ENCODE assay signal across 16 cellular contexts in genomic region chr1:109782927-109783326, GRCh38. TPM values are rescaled to one million over a fixed set of nuclear protein-coding genes. Genes with fewer than 3 reads are reported as not detected.
DNase-seq lines count a peak whose midpoint lies in the region; ATAC-seq and TF ChIP-seq lines count a peak whose summit lies in the region.
"Had no signal": no experiment of that assay in that cellular context is flagged by ENCODE, and none has a peak within 500 bp of the region (broad histone marks: within the 10 kb centered on the region; RNA-seq: fewer than 3 reads in every experiment).

No MANE protein-coding gene starts in this region.

- H3K27me3 Mint-ChIP-seq in nephron progenitor cell (ENCODE audit: low read depth, poor library complexity): peaks cover 13% of the 10 kb centered on the region
- no peaks in the 10 kb centered on the region for H3K27me3 Mint-ChIP-seq in T-cell
- H3K27me3 Mint-ChIP-seq: naive thymus-derived CD4-positive, alpha-beta T cell had no signal

- H3K4me3 ChIP-seq in colonic mucosa (no peak overlapping the region), tibial nerve (no peak overlapping the region)
- H3K4me3 ChIP-seq: BLaER1 treated with 17β-estradiol and CSF1 and Interleukin-3, amounts not matched to agents 10 nM and 100 nM had no signal

- no peak for TF ChIP-seq EP300 in tibial nerve (IDR thresholded peaks at IDR 0.05)

- ATAC-seq in T-cell (replicated peaks in 1 of 4): no peak
- no peak for ATAC-seq in left lobe of liver
- ATAC-seq in GM18511 (IDR thresholded peaks at IDR 0.05; ENCODE audit: unreplicated experiment): no peak
- ATAC-seq: activated naive CD4-positive, alpha-beta T cell treated with anti-CD3 and anti-CD28 coated beads, Interleukin-2, amount 50 U/mL, for 72 hours; naive thymus-derived CD4-positive, alpha-beta T cell had no signal

- CTCF ChIA-PET in T-cell (lab: Charles Lee): interaction anchor here in 1 of 2 donors (10.2 kb wide), 1 partner anchor 200 kb away, joined by 254 read pairs; the partner anchor contains the start of gene AHCYL1

- H3K27ac ChIP-seq in colonic mucosa: peak overlapping the region; percentile 18
- H3K27ac ChIP-seq in tibial nerve: peak overlapping the region in 3 of 4 donors; percentile 2 to 17 (median 13)
- H3K27ac ChIP-seq: HL-60 had no signal

- H3K36me3 Mint-ChIP-seq in nephron progenitor cell (ENCODE audit: low read depth): no peaks in the 10 kb centered on the region
- peaks cover 3% of the 10 kb centered on the region for H3K36me3 Mint-ChIP-seq in T-cell
- H3K36me3 Mint-ChIP-seq: activated naive CD4-positive, alpha-beta T cell treated with anti-CD3 and anti-CD28 coated beads, Interleukin-2, amount 50 U/mL, for 72 hours had no signal

- H3K9me3 ChIP-seq in colonic mucosa: no peaks in the 10 kb centered on the region
- no peaks in the 10 kb centered on the region for H3K9me3 ChIP-seq in tibial nerve

- intact Hi-C loops in colonic mucosa (cut with DNase I): no loop called here

- H3K9me3 Mint-ChIP-seq in nephron progenitor cell (peaks cover 8% of the 10 kb centered on the region), T-cell (peaks cover 0 to 6% (median 0%) of the 10 kb centered on the region in 3 donors)
- H3K9me3 Mint-ChIP-seq: activated naive CD4-positive, alpha-beta T cell treated with anti-CD3 and anti-CD28 coated beads, Interleukin-2, amount 50 U/mL, for 72 hours had no signal

- TF ChIP-seq POLR2A in tibial nerve (IDR thresholded peaks at IDR 0.05): no peak

- H3K4me1 Mint-ChIP-seq in nephron progenitor cell (peaks cover 68% of the 10 kb centered on the region), T-cell (peaks cover 11 to 15% (median 15%) of the 10 kb centered on the region in 3 donors)

- H3K4me3 Mint-ChIP-seq in nephron progenitor cell: peak overlapping the region; percentile 16
- no peak overlapping the region for H3K4me3 Mint-ChIP-seq in T-cell
- H3K4me3 Mint-ChIP-seq: naive thymus-derived CD4-positive, alpha-beta T cell had no signal

- no peak overlapping the region for H3K27ac Mint-ChIP-seq in nephron progenitor cell
- H3K27ac Mint-ChIP-seq in T-cell: no peak overlapping the region
- H3K27ac Mint-ChIP-seq: activated naive CD4-positive, alpha-beta T cell treated with anti-CD3 and anti-CD28 coated beads, Interleukin-2, amount 50 U/mL, for 72 hours had no signal

- WGBS in tibial nerve, 2 donors: 65 to 66% methylated on average over 4 of the region's 4 CpGs

- H3K27me3 ChIP-seq in colonic mucosa (no peaks in the 10 kb centered on the region), tibial nerve (no peaks in the 10 kb centered on the region)
- H3K27me3 ChIP-seq: BLaER1 treated with 17β-estradiol and CSF1 and Interleukin-3, amounts not matched to agents 10 nM and 100 nM had no signal

- TF ChIP-seq CTCF in colonic mucosa (IDR thresholded peaks at IDR 0.05): no peak
- no peak for TF ChIP-seq CTCF in nephron progenitor cell (IDR thresholded peaks at IDR 0.05)
- TF ChIP-seq CTCF in tibial nerve (IDR thresholded peaks at IDR 0.05): no peak

- H3K36me3 ChIP-seq in colonic mucosa: no peaks in the 10 kb centered on the region
- no peaks in the 10 kb centered on the region for H3K36me3 ChIP-seq in tibial nerve
- H3K36me3 ChIP-seq: BLaER1 treated with 17β-estradiol and CSF1 and Interleukin-3, amounts not matched to agents 10 nM and 100 nM had no signal

- DNase-seq in NCI-H2171 treated with DMSO at 0.1 percent for 48 hours (lab: John Stamatoyannopoulos, UW) (peak; percentile 55), colonic mucosa (no peak), nephron progenitor cell (no peak), tibial nerve (ENCODE audit: low spot score in 2 of 2) (no peak), T-cell (no peak), left lobe of liver (ENCODE audit: low spot score) (no peak), DMS114 treated with DMSO at 0.1 percent for 48 hours (lab: John Stamatoyannopoulos, UW; ENCODE audit: unreplicated experiment) (no peak)
- DNase-seq: central memory CD4-positive, alpha-beta T cell; KG1; naive thymus-derived CD4-positive, alpha-beta T cell; NCI-H1105 treated with DMSO at 0.1 percent for 48 hours; NCI-H345 had no signal

- H3K4me1 ChIP-seq in colonic mucosa: peaks cover 4% of the 10 kb centered on the region
- H3K4me1 ChIP-seq in tibial nerve: peaks cover 0 to 42% (median 9%) of the 10 kb centered on the region in 4 donors

- H3K9ac ChIP-seq in colonic mucosa (ENCODE audit: low read depth in 2 of 2, low read length in 2 of 2): peak overlapping the region in 1 of 2 donors; percentile 9
- H3K9ac ChIP-seq: BLaER1 treated with 17β-estradiol and CSF1 and Interleukin-3, amounts not matched to agents 10 nM and 100 nM had no signal

- POLR2A ChIA-PET in T-cell (lab: Charles Lee): interaction anchor here in 1 of 2 donors (1.7 kb wide), 1 partner anchor 9 kb away, joined by 6 read pairs; no protein-coding TSS in a partner anchor

RNA-seq across cellular contexts. Expression of gene EPS8L3, which starts 19.2 kb away (rescaled TPM):
- total RNA-seq in colonic mucosa (100 to 1,000 TPM; 283 to 290 TPM), tibial nerve (not detected), T-cell (under 1 TPM in 2 of 5 donors, not detected in 3; 0.47 to 0.49 TPM), left lobe of liver (0.15 TPM)
- total RNA-seq: activated naive CD4-positive, alpha-beta T cell treated with anti-CD3 and anti-CD28 coated beads, Interleukin-2, amount 50 U/mL, for 72 hours; naive thymus-derived CD4-positive, alpha-beta T cell had no signal

RNA-seq across cellular contexts. Expression of gene GSTM3, which starts 42.1 kb away (rescaled TPM):
- total RNA-seq in colonic mucosa (10 to 100 TPM in 1 of 2 donors, 1 to 10 TPM in 1; 4.9 to 24.6 TPM), tibial nerve (100 to 1,000 TPM in 1 of 4 donors, 10 to 100 TPM in 3; 37.2 to 134 (median 79.7) TPM), T-cell (10 to 100 TPM in 4 of 5 donors, 1 to 10 TPM in 1; 8.4 to 17.1 (median 10.3) TPM), left lobe of liver (3.0 TPM)

Comparison
In these comparisons a context has a peak if more than half of its experiments do, and no peak if none do; other contexts are left out.
1. RNA of gene EPS8L3, which starts 19.2 kb away (total RNA-seq): 283 to 290 TPM in colonic mucosa; 0.47 to 0.49 TPM in T-cell, 0.15 TPM in left lobe of liver (single experiment) and not detected in tibial nerve; every median in the first group is over 100 times any median in the second.